In genomic region chr1:235059221-235059620, GRCh38 we compare ENCODE assay signal across 19 cellular contexts.
"Had no signal": no experiment of that assay in that cellular context is flagged by ENCODE, and none has a peak within 500 bp of the region (broad histone marks: within the 10 kb centered on the region; RNA-seq: fewer than 3 reads in every experiment).

No MANE protein-coding gene starts in this region.

- H3K27ac Mint-ChIP-seq: activated B cell treated with CpG ODN at 0.5 μM for 24 hours; activated CD4-positive, alpha-beta memory T cell treated with anti-CD3 and anti-CD28 coated beads, Interleukin-2, amount 10 ng/mL, durations not matched to agents 7 days and 5 days; activated naive CD4-positive, alpha-beta T cell treated with anti-CD3 and anti-CD28 coated beads for 36 hours; activated T-cell treated with anti-CD3 and anti-CD28 coated beads, Interleukin-2, amount 50 U/mL, for 24 hours; mesothelial cell of epicardium; nephron progenitor cell; stimulated activated naive B cell treated with anti-CD40 and anti-IgM and Interleukin-4, amounts not matched to agents 10 μg/mL and 1 μg/mL and 100 μg/mL, for 72 hours; T-helper 2 cell treated with Interferon-gamma antibody and Interleukin-4, amounts not matched to agents 5 μg/mL and 100 μg/mL, for 36 hours had no signal

- H3K36me3 ChIP-seq: colonic mucosa, spleen, thoracic aorta, upper lobe of right lung had no signal

- H3K27me3 Mint-ChIP-seq: activated B cell treated with CpG ODN at 0.5 μM for 24 hours; activated CD4-positive, alpha-beta memory T cell treated with anti-CD3 and anti-CD28 coated beads, Interleukin-2, amount 10 ng/mL, durations not matched to agents 7 days and 5 days; activated T-cell treated with anti-CD3 and anti-CD28 coated beads, Interleukin-2, amount 50 U/mL, for 24 hours; brain; stimulated activated naive B cell treated with anti-CD40 and anti-IgM and Interleukin-4, amounts not matched to agents 10 μg/mL and 1 μg/mL and 100 μg/mL, for 72 hours had no signal

- H3K36me3 Mint-ChIP-seq: brain, mesothelial cell of epicardium had no signal

- H3K4me3 ChIP-seq: colonic mucosa, spleen, thoracic aorta, upper lobe of right lung had no signal

- H3K27ac ChIP-seq: colonic mucosa, foreskin keratinocyte, spleen, upper lobe of right lung had no signal

- H3K9me3 Mint-ChIP-seq: activated B cell treated with CpG ODN at 0.5 μM for 24 hours; activated naive CD4-positive, alpha-beta T cell treated with anti-CD3 and anti-CD28 coated beads for 36 hours; activated T-cell treated with anti-CD3 and anti-CD28 coated beads, Interleukin-2, amount 50 U/mL, for 24 hours; brain; nephron progenitor cell; stimulated activated naive B cell treated with anti-CD40 and anti-IgM and Interleukin-4, amounts not matched to agents 10 μg/mL and 1 μg/mL and 100 μg/mL, for 72 hours; T-helper 2 cell treated with Interferon-gamma antibody and Interleukin-4, amounts not matched to agents 5 μg/mL and 100 μg/mL, for 36 hours had no signal

- ATAC-seq: foreskin keratinocyte; left colon; stimulated activated naive B cell treated with anti-CD40 and anti-IgM and Interleukin-4, amounts not matched to agents 10 μg/mL and 1 μg/mL and 100 μg/mL, for 72 hours; upper lobe of right lung had no signal

- DNase-seq: activated B cell treated with CpG ODN at 0.5 μM for 24 hours; activated CD4-positive, alpha-beta memory T cell treated with anti-CD3 and anti-CD28 coated beads, Interleukin-2, amount 10 ng/mL, durations not matched to agents 7 days and 5 days; activated CD4-positive, alpha-beta T cell treated with anti-CD3 and anti-CD28 coated beads for 4 hours; activated naive CD4-positive, alpha-beta T cell treated with anti-CD3 and anti-CD28 coated beads for 36 hours; activated T-cell treated with anti-CD3 and anti-CD28 coated beads, Interleukin-2, amount 50 U/mL, for 24 hours; central memory CD4-positive, alpha-beta T cell; colonic mucosa; foreskin keratinocyte; hippocampal formation; left colon; nephron progenitor cell; spleen; stimulated activated CD4-positive, alpha-beta T cell treated with anti-CD3 and anti-CD28 coated beads, Interleukin-4, amount 100 ng/mL, for 4 hours; stimulated activated naive B cell treated with anti-CD40 and anti-IgM and Interleukin-4, amounts not matched to agents 10 μg/mL and 1 μg/mL and 100 μg/mL, for 72 hours; upper lobe of right lung had no signal

- H3K4me3 Mint-ChIP-seq: activated B cell treated with CpG ODN at 0.5 μM for 24 hours; activated CD4-positive, alpha-beta memory T cell treated with anti-CD3 and anti-CD28 coated beads, Interleukin-2, amount 10 ng/mL, durations not matched to agents 7 days and 5 days; activated naive CD4-positive, alpha-beta T cell treated with anti-CD3 and anti-CD28 coated beads for 36 hours; activated T-cell treated with anti-CD3 and anti-CD28 coated beads, Interleukin-2, amount 50 U/mL, for 24 hours; brain; mesothelial cell of epicardium; nephron progenitor cell; stimulated activated naive B cell treated with anti-CD40 and anti-IgM and Interleukin-4, amounts not matched to agents 10 μg/mL and 1 μg/mL and 100 μg/mL, for 72 hours; T-helper 2 cell treated with Interferon-gamma antibody and Interleukin-4, amounts not matched to agents 5 μg/mL and 100 μg/mL, for 36 hours had no signal

- H3K27me3 ChIP-seq: colonic mucosa, foreskin keratinocyte, spleen, upper lobe of right lung had no signal

- H3K9me3 ChIP-seq: colonic mucosa, spleen, thoracic aorta, upper lobe of right lung had no signal
